ENCODE assay signal across 8 cellular contexts in the genomic region with DNA sequence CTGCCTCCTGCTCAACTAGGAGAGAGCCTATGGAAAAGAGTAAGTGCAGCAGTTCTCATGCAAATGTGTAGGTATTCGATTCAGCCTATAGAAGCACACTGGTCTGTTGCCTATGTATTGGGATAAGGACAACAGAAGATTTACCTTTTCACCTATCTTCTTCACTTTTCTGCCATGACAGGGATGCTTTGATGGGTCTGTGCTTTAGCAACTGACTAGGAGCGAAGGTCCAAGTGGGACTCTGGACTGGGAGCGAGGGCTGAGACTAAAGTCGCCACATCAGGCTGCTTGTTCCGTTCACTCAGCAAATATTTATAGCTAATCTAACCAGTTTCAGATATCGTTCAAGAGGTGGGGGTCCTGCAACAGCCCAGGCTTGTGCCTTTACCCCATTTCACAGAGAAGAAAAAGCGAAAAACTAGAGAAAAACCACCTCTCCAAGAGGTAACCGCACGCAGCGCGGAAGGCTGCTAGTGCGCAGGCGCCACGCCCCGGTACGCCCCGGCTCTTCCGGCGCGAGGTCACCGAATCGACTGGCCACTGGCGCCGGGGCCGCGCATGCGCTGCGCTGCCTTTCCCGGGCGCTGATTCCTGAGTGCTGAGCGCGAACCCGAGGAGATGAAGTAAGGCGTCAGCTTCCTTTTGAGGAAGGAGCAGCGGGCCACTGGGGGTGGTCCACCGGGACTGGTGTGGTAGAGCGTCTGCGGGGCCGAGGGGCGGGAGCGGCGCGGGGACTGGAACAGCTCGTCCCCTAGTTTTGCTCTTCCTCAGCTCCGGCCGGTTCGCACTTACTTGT. TPM values are rescaled to one million over a fixed set of nuclear protein-coding genes. Genes with fewer than 3 reads are reported as not detected.
A peak's percentile ranks its signal among the peaks of the same experiment; 100 is the strongest.
DNase-seq lines count a peak whose midpoint lies in the region; ATAC-seq and TF ChIP-seq lines count a peak whose summit lies in the region.

A gene with protein sequence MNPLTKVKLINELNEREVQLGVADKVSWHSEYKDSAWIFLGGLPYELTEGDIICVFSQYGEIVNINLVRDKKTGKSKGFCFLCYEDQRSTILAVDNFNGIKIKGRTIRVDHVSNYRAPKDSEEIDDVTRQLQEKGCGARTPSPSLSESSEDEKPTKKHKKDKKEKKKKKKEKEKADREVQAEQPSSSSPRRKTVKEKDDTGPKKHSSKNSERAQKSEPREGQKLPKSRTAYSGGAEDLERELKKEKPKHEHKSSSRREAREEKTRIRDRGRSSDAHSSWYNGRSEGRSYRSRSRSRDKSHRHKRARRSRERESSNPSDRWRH (plus strand): TSS at position 573 of the 796 bp plus-strand sequence. CDS start 46 bp downstream, at position 619.

- H3K9me3 Mint-ChIP-seq in naive thymus-derived CD4-positive, alpha-beta T cell: no peaks in the 10 kb centered on the region

- in situ Hi-C loops in KBM-7 (cut with MboI; ENCODE audit: low pct_unique_long_range_greater_than_20kb, low sequenced_read_pairs): no loop called here

- peak within 1 kb of the TSS; percentile 30 to 86 for H3K4me3 ChIP-seq in DND-41 (ENCODE audit: low read depth in 1 of 2, low read length in 2 of 2)
- H3K4me3 ChIP-seq in naive thymus-derived CD4-positive, alpha-beta T cell (ENCODE audit: low read length): peak within 1 kb of the TSS; percentile 95

- no peaks in the 10 kb centered on the region for H3K27me3 ChIP-seq in DND-41 (ENCODE audit: insufficient read depth, low read length, poor library complexity)
- H3K27me3 ChIP-seq in naive thymus-derived CD4-positive, alpha-beta T cell (ENCODE audit: control insufficient read depth in 2 of 2, insufficient read depth in 2 of 2, low read length in 2 of 2): no peaks in the 10 kb centered on the region

- no peak for TF ChIP-seq CTCF in DND-41 (IDR thresholded peaks at IDR 0.05; ENCODE audit: borderline replicate concordance, extremely low read depth, low read length, poor library complexity, severe bottlenecking)

- H3K27me3 Mint-ChIP-seq in naive thymus-derived CD4-positive, alpha-beta T cell: peaks cover 0 to 11% (median 5%) of the 10 kb centered on the region in 5 donors

- peak within 1 kb of the TSS; percentile 91 for H2AFZ ChIP-seq in DND-41 (ENCODE audit: low read depth, low read length)

- H3K36me3 Mint-ChIP-seq in naive thymus-derived CD4-positive, alpha-beta T cell: peaks cover 0 to 7% (median 0%) of the 10 kb centered on the region in 5 donors

- H3K9me3 ChIP-seq in DND-41 (ENCODE audit: insufficient read depth, low read length, severe bottlenecking): no peaks in the 10 kb centered on the region
- H3K9me3 ChIP-seq in naive thymus-derived CD4-positive, alpha-beta T cell (ENCODE audit: control insufficient read depth in 2 of 3, low read length in 3 of 3): no peaks in the 10 kb centered on the region

- peak within 1 kb of the TSS; percentile 83 to 97 (median 94) for H3K4me3 Mint-ChIP-seq in naive thymus-derived CD4-positive, alpha-beta T cell

- intact Hi-C loops in naive thymus-derived CD4-positive, alpha-beta T cell (cut with micrococcal nuclease): loop anchor here (1.0 kb wide), 3 partner anchors 62 to 502 kb away; a partner anchor contains a TSS

- H3K36me3 ChIP-seq in DND-41 (ENCODE audit: insufficient read depth, low read length): peaks cover 13% of the 10 kb centered on the region
- H3K36me3 ChIP-seq in naive thymus-derived CD4-positive, alpha-beta T cell (ENCODE audit: control insufficient read depth in 2 of 3, insufficient read depth in 3 of 3, low read length in 3 of 3): peaks cover 0 to 14% (median 0%) of the 10 kb centered on the region in 3 experiments

- ATAC-seq in DND-41 (ENCODE audit: insufficient read depth, low read depth) (peak; percentile 94), GM21723 (IDR thresholded peaks at IDR 0.05; ENCODE audit: unreplicated experiment) (peak; percentile 94)
- ATAC-seq in naive thymus-derived CD4-positive, alpha-beta T cell: peak; percentile 94

- H3K4me1 Mint-ChIP-seq in naive thymus-derived CD4-positive, alpha-beta T cell: peaks cover 0 to 28% (median 22%) of the 10 kb centered on the region in 7 donors

- H3K27ac Mint-ChIP-seq in naive thymus-derived CD4-positive, alpha-beta T cell: peak within 1 kb of the TSS; percentile 80 to 96 (median 94)

- CTCF ChIA-PET in naive thymus-derived CD4-positive, alpha-beta T cell (lab: Charles Lee): no interaction called here

- H3K9ac ChIP-seq in DND-41 (ENCODE audit: low read depth, low read length): peak within 1 kb of the TSS; percentile 58

- H3K27ac ChIP-seq in DND-41 (ENCODE audit: low read length): peak within 1 kb of the TSS; percentile 73
- peak within 1 kb of the TSS; percentile 79 for H3K27ac ChIP-seq in naive thymus-derived CD4-positive, alpha-beta T cell (ENCODE audit: low read depth, low read length)

- peaks cover 28% of the 10 kb centered on the region for H3K4me1 ChIP-seq in DND-41 (ENCODE audit: insufficient read depth, low read length)
- H3K4me1 ChIP-seq in naive thymus-derived CD4-positive, alpha-beta T cell (ENCODE audit: control insufficient read depth in 2 of 2, insufficient read depth in 2 of 2, low read length in 2 of 2): no peaks in the 10 kb centered on the region

- H4K20me1 ChIP-seq in DND-41 (ENCODE audit: insufficient read depth, low read length): no peaks in the 10 kb centered on the region

- DNase-seq in DND-41: peak; percentile 76
- peak; percentile 89 for DNase-seq in KBM-7
- peak; percentile 85 for DNase-seq in RKO (ENCODE audit: low spot score)
- DNase-seq in activated T-helper 1 cell treated with anti-CD3 and anti-CD28 coated beads, Interleukin-2, amount 50 U/mL, for 16 hours (ENCODE audit: low read depth in 1 of 2, low spot score in 1 of 2): peak; percentile 14 to 55
- peak; percentile 70 for DNase-seq in fibroblast of gingiva (ENCODE audit: low read depth)
- DNase-seq in naive thymus-derived CD4-positive, alpha-beta T cell: peak; percentile 59 to 76 (median 66)
- peak; percentile 65 for DNase-seq in stimulated activated naive CD4-positive, alpha-beta T cell treated with Interleukin-2 at 50 U/mL for 16 hours (lab: John Stamatoyannopoulos, UW)

- peak within 1 kb of the TSS; percentile 89 for H3K4me2 ChIP-seq in DND-41 (ENCODE audit: insufficient read depth, low read length)

- peaks cover 29% of the 10 kb centered on the region for H3K79me2 ChIP-seq in DND-41 (ENCODE audit: insufficient read depth, low read length)

- POLR2A ChIA-PET in naive thymus-derived CD4-positive, alpha-beta T cell (lab: Charles Lee): interaction anchor here (0.6 kb wide), 1 partner anchor 989 kb away, joined by 3 read pairs; no protein-coding TSS in a partner anchor

RNA-seq across cellular contexts. Expression of the gene that starts here (rescaled TPM):
- total RNA-seq in naive thymus-derived CD4-positive, alpha-beta T cell: 10 to 100 TPM; 15.9 to 31.4 (median 26.4) TPM
- polyA plus RNA-seq in naive thymus-derived CD4-positive, alpha-beta T cell: 10 to 100 TPM; 14.9 to 25.0 TPM

Comparison
In these comparisons a context has a peak if more than half of its experiments do, and no peak if none do; other contexts are left out.
1. Peak in every context shown above with its lines: DNase-seq, ATAC-seq, H3K4me3 ChIP-seq and H3K27ac ChIP-seq.
2. DNase-seq: peak in every context shown above with its lines; median percentile 89 in KBM-7; 85 in RKO; 76 in DND-41; 70 in fibroblast of gingiva; 66 in naive thymus-derived CD4-positive, alpha-beta T cell; 65 in stimulated activated naive CD4-positive, alpha-beta T cell treated with Interleukin-2 at 50 U/mL for 16 hours; 34 in activated T-helper 1 cell treated with anti-CD3 and anti-CD28 coated beads, Interleukin-2, amount 50 U/mL, for 16 hours.